Comparison of ENCODE assay signal across 8 cellular contexts in genomic region chr7:66740302-66740979, GRCh38. TPM values are rescaled to one million over a fixed set of nuclear protein-coding genes. Genes with fewer than 3 reads are reported as not detected.
DNase-seq lines count a peak whose midpoint lies in the region; ATAC-seq and TF ChIP-seq lines count a peak whose summit lies in the region.

Gene RABGEF1 (plus strand): TSS chr7:66740733. CDS start chr7:66771900, 31,167 bp downstream.

- H3K4me3 ChIP-seq in AG10803 (ENCODE audit: low read length) (peak within 1 kb of the TSS; percentile 91), spleen (peak within 1 kb of the TSS; percentile 79 to 96 (median 91))

- H3K4me1 ChIP-seq in spleen = peaks cover 20 to 85% (median 58%) of the 10 kb centered on the region in 6 donors

- WGBS in spleen, 5 donors = 0 to 1% (median 0%) methylated on average over 31 to 85 of the region's 85 CpGs

- ATAC-seq in GM19043 (IDR thresholded peaks at IDR 0.05; ENCODE audit: low read depth, unreplicated experiment) (peak; percentile 76), HG03354 (IDR thresholded peaks at IDR 0.05; ENCODE audit: poor library complexity, severe bottlenecking, unreplicated experiment) (peak; percentile 83)

- H3K27ac ChIP-seq in spleen = peak within 1 kb of the TSS; percentile 94 to 99 (median 98)

- no peak for TF ChIP-seq CTCF in AG10803 (conservative IDR thresholded peaks at IDR 0.05; ENCODE audit: low read length)
- no peak for TF ChIP-seq CTCF in spleen (IDR thresholded peaks at IDR 0.05 in 8 of 11, conservative IDR thresholded peaks at IDR 0.05 in 3 of 11)

- peaks cover 0 to 12% (median 9%) of the 10 kb centered on the region in 8 donors for H3K9me3 ChIP-seq in spleen

- no peaks in the 10 kb centered on the region for H3K27me3 ChIP-seq in spleen (replicated peaks in 1 of 7)

- intact Hi-C loops in spleen (cut with DNase I; ENCODE audit: low total_unique reads) = no loop called here

- TF ChIP-seq POLR2A in spleen (IDR thresholded peaks at IDR 0.05) = peak; percentile 43 to 84 (median 80)

- DNase-seq in AG10803 (ENCODE audit: low read depth) (peak; percentile 92), NCI-H446 (lab: John Stamatoyannopoulos, UW) (peak; percentile 84 to 94), inferior parietal cortex (ENCODE audit: extremely low spot score) (peak; percentile 98), spleen (peak; percentile 99)
- DNase-seq in activated CD4-positive, CD25-positive, alpha-beta regulatory T cell treated with anti-CD3 and anti-CD28 coated beads, Interleukin-2, amount 50 U/mL, for 16 hours (ENCODE audit: low read depth, low spot score) = peak; percentile 93
- DNase-seq in central memory CD4-positive, alpha-beta T cell = peak; percentile 97

- peaks cover 0 to 13% (median 1%) of the 10 kb centered on the region in 6 donors for H3K36me3 ChIP-seq in spleen

RNA-seq across cellular contexts. Expression of gene RABGEF1, which starts in this region (rescaled TPM):
- 10 to 100 TPM; 26.7 to 39.6 (median 30.8) TPM for total RNA-seq in spleen
- polyA plus RNA-seq in spleen = 10 to 100 TPM in 1 of 3 donors, 1 to 10 TPM in 2; 8.3 to 10.0 (median 8.8) TPM

Comparison
In these comparisons a context has a peak if more than half of its experiments do, and no peak if none do; other contexts are left out.
1. Peak in every context shown above with its lines: DNase-seq, ATAC-seq, H3K4me3 ChIP-seq and H3K27ac ChIP-seq.